1 cellular context compared by ENCODE assay signal in the genomic region with DNA sequence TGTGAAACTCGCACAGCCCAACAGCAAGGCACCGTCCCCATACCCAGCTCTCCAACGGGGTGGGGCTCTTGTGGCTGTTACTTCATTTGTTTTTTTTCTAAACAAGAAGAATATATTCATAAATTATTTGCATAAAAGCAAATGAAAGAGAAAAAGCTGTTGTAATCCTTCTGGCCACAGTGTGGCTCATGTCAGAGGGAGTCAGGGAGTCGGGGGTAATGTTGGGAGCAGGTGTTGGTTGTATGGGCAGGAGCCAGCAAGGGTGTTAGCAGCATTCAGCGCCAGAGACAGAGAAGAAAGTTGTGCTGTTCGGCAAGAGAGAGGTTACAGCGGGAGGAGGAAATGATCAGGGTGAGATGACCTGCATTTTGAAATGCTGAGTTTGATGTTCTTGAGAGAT.
TF ChIP-seq lines count a peak whose summit lies in the region.

No MANE protein-coding gene starts in this region.

TF ChIP-seq in IMR-90, 13 proteins besides CTCF, POLR2A, EP300 and RAD21:
- TF ChIP-seq MXI1 (IDR thresholded peaks at IDR 0.05; ENCODE audit: borderline replicate concordance, low read depth, low read length): no peak
- no peak for TF ChIP-seq RFX5 (IDR thresholded peaks at IDR 0.05; ENCODE audit: low read depth, low read length)
- TF ChIP-seq, protein P1, sequence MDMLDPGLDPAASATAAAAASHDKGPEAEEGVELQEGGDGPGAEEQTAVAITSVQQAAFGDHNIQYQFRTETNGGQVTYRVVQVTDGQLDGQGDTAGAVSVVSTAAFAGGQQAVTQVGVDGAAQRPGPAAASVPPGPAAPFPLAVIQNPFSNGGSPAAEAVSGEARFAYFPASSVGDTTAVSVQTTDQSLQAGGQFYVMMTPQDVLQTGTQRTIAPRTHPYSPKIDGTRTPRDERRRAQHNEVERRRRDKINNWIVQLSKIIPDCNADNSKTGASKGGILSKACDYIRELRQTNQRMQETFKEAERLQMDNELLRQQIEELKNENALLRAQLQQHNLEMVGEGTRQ (IDR thresholded peaks at IDR 0.05; ENCODE audit: low read depth, low read length): no peak
- TF ChIP-seq, protein P2, sequence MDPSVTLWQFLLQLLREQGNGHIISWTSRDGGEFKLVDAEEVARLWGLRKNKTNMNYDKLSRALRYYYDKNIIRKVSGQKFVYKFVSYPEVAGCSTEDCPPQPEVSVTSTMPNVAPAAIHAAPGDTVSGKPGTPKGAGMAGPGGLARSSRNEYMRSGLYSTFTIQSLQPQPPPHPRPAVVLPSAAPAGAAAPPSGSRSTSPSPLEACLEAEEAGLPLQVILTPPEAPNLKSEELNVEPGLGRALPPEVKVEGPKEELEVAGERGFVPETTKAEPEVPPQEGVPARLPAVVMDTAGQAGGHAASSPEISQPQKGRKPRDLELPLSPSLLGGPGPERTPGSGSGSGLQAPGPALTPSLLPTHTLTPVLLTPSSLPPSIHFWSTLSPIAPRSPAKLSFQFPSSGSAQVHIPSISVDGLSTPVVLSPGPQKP (IDR thresholded peaks at IDR 0.05; ENCODE audit: borderline replicate concordance, low read depth, low read length): no peak
- TF ChIP-seq RCOR1 (IDR thresholded peaks at IDR 0.05; ENCODE audit: insufficient replicate concordance, low read length): no peak
- TF ChIP-seq NFE2L2 (IDR thresholded peaks at IDR 0.05; ENCODE audit: low read depth, low read length): no peak
- TF ChIP-seq CEBPB (IDR thresholded peaks at IDR 0.05; ENCODE audit: low read depth, low read length): no peak
- no peak for TF ChIP-seq MAZ (IDR thresholded peaks at IDR 0.05; ENCODE audit: borderline replicate concordance, low read depth, low read length)
- TF ChIP-seq CHD1 (IDR thresholded peaks at IDR 0.05; ENCODE audit: low read depth, low read length): no peak
